9 cellular contexts compared by ENCODE assay signal in the genomic region with DNA sequence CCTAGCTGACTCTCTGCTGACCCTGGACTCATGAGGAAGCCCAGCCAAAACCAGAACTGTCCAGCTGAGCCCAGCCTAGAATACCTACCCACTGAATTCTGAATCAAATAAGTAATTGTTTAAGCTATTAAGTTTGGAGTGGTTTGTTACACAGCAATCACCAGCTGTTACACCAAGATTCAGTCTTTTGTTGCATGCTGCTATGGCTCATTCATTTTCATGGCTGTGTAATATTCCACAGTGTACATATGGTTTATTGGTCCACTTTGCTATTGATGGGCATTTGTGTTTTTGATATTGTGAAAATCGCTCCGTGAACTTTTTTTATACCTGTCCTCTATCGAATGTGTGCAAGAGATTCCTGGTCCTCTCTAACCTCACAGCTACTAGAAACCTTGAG.
"Had no signal": no experiment of that assay in that cellular context is flagged by ENCODE, and none has a peak within 500 bp of the region (broad histone marks: within the 10 kb centered on the region; RNA-seq: fewer than 3 reads in every experiment).

No MANE protein-coding gene starts in this region.

- ATAC-seq: HepG2 had no signal

- H3K27ac Mint-ChIP-seq: H9, HFFc6, IgD-negative memory B cell had no signal

- DNase-seq: GOT3, H9, HCEC 1CT, HFFc6, KG1 had no signal

- FAIRE-seq: H54, HepG2 had no signal

- H3K4me1 Mint-ChIP-seq: IgD-negative memory B cell had no signal

- H3K4me3 Mint-ChIP-seq: HFFc6, IgD-negative memory B cell had no signal

- H3K27ac ChIP-seq: HL-60 had no signal

- H3K36me3 Mint-ChIP-seq: IgD-negative memory B cell had no signal
